Comparison of ENCODE assay signal across 11 cellular contexts in the genomic region with DNA sequence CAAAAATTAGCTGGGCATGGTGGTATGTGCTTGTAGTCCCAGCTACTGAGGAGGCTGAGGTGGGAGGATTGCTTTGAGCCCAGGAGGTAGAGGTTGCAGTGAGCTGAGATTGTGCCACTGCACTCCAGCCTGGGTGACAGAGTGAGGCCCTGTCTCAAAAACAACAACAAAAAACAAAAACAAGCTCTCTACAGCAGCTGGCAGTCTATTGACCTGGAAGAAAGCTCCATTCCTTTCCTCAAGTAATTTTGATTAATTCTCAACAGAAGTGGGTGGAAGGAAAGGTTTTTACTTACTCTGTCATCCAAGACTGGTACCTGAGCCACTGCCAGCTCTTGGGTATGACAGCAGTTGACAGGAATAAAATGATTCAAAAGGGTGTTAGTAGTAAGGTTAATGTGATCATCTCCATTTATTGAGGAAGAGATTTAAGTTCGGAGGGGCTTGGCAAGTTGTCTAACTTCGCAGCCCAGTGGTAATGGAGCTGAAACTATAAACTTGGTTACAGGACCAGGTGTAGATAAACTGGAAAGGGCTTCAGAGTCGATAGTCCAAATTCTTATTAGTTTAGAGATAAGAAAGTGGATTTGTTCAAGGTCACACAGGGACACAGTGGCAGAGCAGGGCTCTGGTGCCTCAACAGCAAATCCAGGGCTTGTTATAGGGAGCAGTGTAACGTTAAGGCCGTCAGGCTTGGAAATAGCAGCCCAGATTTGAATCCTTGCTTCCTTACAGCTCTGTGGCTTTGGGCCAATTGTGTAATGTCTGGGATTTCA. TPM values are rescaled to one million over a fixed set of nuclear protein-coding genes. Genes with fewer than 3 reads are reported as not detected.
DNase-seq lines count a peak whose midpoint lies in the region; ATAC-seq, FAIRE-seq and TF ChIP-seq lines count a peak whose summit lies in the region.
"Had no signal": no experiment of that assay in that cellular context is flagged by ENCODE, and none has a peak within 500 bp of the region (broad histone marks: within the 10 kb centered on the region; RNA-seq: fewer than 3 reads in every experiment).

No MANE protein-coding gene starts in this region.

- H3K4me1 ChIP-seq in Caco-2 = peaks cover 24% of the 10 kb centered on the region; the same call in 1 of the 2 replicates

- no peaks in the 10 kb centered on the region for H3K27me3 Mint-ChIP-seq in Caco-2 (ENCODE audit: insufficient read depth, unreplicated experiment)
- no peaks in the 10 kb centered on the region for H3K27me3 Mint-ChIP-seq in IgD-negative memory B cell
- no peaks in the 10 kb centered on the region for H3K27me3 Mint-ChIP-seq in effector memory CD8-positive, alpha-beta T cell
- peaks cover 19% of the 10 kb centered on the region for H3K27me3 Mint-ChIP-seq in neural crest cell (ENCODE audit: low read depth)

- ATAC-seq in effector memory CD8-positive, alpha-beta T cell (replicated peaks) = no peak
- ATAC-seq in GM18517 (IDR thresholded peaks at IDR 0.05; ENCODE audit: unreplicated experiment) = no peak

- H3K36me3 ChIP-seq in Caco-2 (ENCODE audit: control insufficient read depth, insufficient read depth, low read length) = peaks cover 11% of the 10 kb centered on the region
- H3K36me3 ChIP-seq: ovary had no signal

- H3K9me3 ChIP-seq in Caco-2 = no peaks in the 10 kb centered on the region
- H3K9me3 ChIP-seq: ovary had no signal

- POLR2A ChIA-PET in Caco-2 (lab: Charles Lee) = interaction anchor here (0.6 kb wide), 1 partner anchor 34 kb away, joined by 4 read pairs; no protein-coding TSS in a partner anchor

- H3K27ac Mint-ChIP-seq in Caco-2 (ENCODE audit: unreplicated experiment) (peak overlapping the region; percentile 7), IgD-negative memory B cell (peak overlapping the region; percentile 25 to 92 (median 82)), neural crest cell (ENCODE audit: unreplicated experiment) (no peak overlapping the region)
- H3K27ac Mint-ChIP-seq in effector memory CD8-positive, alpha-beta T cell = peak overlapping the region; percentile 70 to 92

- no TSS peak for BruUV-seq in Caco-2 (replicated peaks; lab: Mats Ljungman, UMichigan)

- H3K27me3 ChIP-seq in Caco-2 (replicated peaks; ENCODE audit: control insufficient read depth, insufficient read depth, low read length) = no peaks in the 10 kb centered on the region
- H3K27me3 ChIP-seq: ovary had no signal

- DNase-seq in Caco-2 (peak in 1 of 2 experiments; percentile 29), neural crest cell (ENCODE audit: low read depth, low spot score) (no peak), hepatic stellate cell (ENCODE audit: low spot score) (no peak), NCI-H748 (lab: John Stamatoyannopoulos, UW; ENCODE audit: unreplicated experiment) (no peak), frontal cortex (ENCODE audit: low spot score in 2 of 2) (no peak)
- DNase-seq in effector memory CD8-positive, alpha-beta T cell = no peak
- DNase-seq: NCI-H187 treated with DMSO at 0.1 percent for 48 hours, T1000 had no signal

- no peak overlapping the region for H3K4me3 ChIP-seq in Caco-2 (ENCODE audit: low read depth, low read length)
- H3K4me3 ChIP-seq: ovary had no signal

- H3K9me3 Mint-ChIP-seq in Caco-2 (ENCODE audit: unreplicated experiment) (no peaks in the 10 kb centered on the region), IgD-negative memory B cell (no peaks in the 10 kb centered on the region), neural crest cell (no peaks in the 10 kb centered on the region)
- H3K9me3 Mint-ChIP-seq in effector memory CD8-positive, alpha-beta T cell = no peaks in the 10 kb centered on the region

- intact Hi-C loops in Caco-2 (cut with micrococcal nuclease; ENCODE audit: unreplicated experiment) = loop anchor here (10.0 kb wide), 1 partner anchor 184 kb away; no protein-coding TSS in a partner anchor

- H3K4me1 Mint-ChIP-seq in Caco-2 (ENCODE audit: low read depth, unreplicated experiment) = peaks cover 16% of the 10 kb centered on the region
- H3K4me1 Mint-ChIP-seq in IgD-negative memory B cell = peaks cover 34 to 54% (median 53%) of the 10 kb centered on the region in 3 donors
- H3K4me1 Mint-ChIP-seq in effector memory CD8-positive, alpha-beta T cell (ENCODE audit: low read depth in 2 of 2) = peaks cover 45 to 54% of the 10 kb centered on the region in 2 donors
- H3K4me1 Mint-ChIP-seq in neural crest cell = peaks cover 26% of the 10 kb centered on the region

- FAIRE-seq in frontal cortex (lab: Jason Lieb, UNC) = no peak

- TF ChIP-seq CTCF in Caco-2 (IDR thresholded peaks at IDR 0.05; ENCODE audit: insufficient read depth in 1 of 2, low read depth in 1 of 2, low read length in 1 of 2, severe bottlenecking in 1 of 2, unreplicated experiment in 1 of 2) (no peak), neural crest cell (conservative IDR thresholded peaks at IDR 0.05) (no peak)

- H3K4me3 Mint-ChIP-seq in Caco-2 (ENCODE audit: unreplicated experiment) (peak overlapping the region; percentile 38), IgD-negative memory B cell (peak overlapping the region in 2 of 4 donors; percentile 51 to 64), neural crest cell (peak overlapping the region; percentile 54)
- peak overlapping the region in 1 of 2 donors; percentile 19 for H3K4me3 Mint-ChIP-seq in effector memory CD8-positive, alpha-beta T cell

- H3K36me3 Mint-ChIP-seq in Caco-2 (ENCODE audit: insufficient read depth, unreplicated experiment) (peaks cover 97% of the 10 kb centered on the region), IgD-negative memory B cell (peaks cover 12% of the 10 kb centered on the region), neural crest cell (ENCODE audit: low read depth) (peaks cover 48% of the 10 kb centered on the region)
- peaks cover 99% of the 10 kb centered on the region for H3K36me3 Mint-ChIP-seq in effector memory CD8-positive, alpha-beta T cell (ENCODE audit: insufficient read depth)

- CTCF ChIA-PET in Caco-2 (lab: Charles Lee) = interaction anchor here (0.6 to 1.7 kb wide), 2 partner anchors 9 to 70 kb away, joined by 4 to 5 read pairs; a partner anchor contains a TSS

RNA-seq across cellular contexts. Expression of a gene that starts 14.8 kb away (rescaled TPM):
- 422 and 425 TPM in 2 replicates for total RNA-seq in Caco-2 (2022)
- polyA plus RNA-seq in IgD-negative memory B cell = 384 TPM
- total RNA-seq in neural crest cell = 611 and 636 TPM in 2 replicates
- 217 TPM for total RNA-seq in frontal cortex
